Comparison of ENCODE assay signal across 1 cellular context in the genomic region with DNA sequence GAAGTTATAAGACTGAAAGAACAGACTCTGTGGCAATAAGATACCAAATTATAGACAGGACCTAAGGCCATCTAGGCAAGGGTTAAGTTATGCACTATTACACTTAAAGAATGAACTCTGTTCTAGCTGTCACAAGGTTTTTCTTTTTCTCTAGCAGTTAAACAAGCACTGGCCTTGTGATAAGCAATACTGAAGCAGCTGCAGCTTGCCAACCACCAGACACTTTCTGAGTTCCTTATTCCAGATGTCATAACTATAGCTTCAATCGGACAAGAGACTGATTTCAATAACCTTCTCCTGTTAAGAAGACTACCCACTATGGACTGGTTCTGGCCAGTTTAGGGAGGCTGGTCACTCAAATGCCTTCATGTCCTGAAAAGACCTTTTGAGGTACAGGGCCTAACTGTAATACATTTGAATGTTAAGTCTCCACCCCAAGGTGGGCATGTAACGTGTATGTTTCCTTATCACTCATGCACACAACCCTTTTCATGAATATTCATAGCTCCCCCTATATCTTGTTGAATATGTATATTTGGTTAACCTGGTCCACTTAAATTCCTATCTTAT.
TF ChIP-seq lines count a peak whose summit lies in the region.

No MANE protein-coding gene starts in this region.

TF ChIP-seq in GM23338, 12 proteins besides CTCF, POLR2A, EP300 and RAD21 (continued from another document):
- TF ChIP-seq, protein P1, sequence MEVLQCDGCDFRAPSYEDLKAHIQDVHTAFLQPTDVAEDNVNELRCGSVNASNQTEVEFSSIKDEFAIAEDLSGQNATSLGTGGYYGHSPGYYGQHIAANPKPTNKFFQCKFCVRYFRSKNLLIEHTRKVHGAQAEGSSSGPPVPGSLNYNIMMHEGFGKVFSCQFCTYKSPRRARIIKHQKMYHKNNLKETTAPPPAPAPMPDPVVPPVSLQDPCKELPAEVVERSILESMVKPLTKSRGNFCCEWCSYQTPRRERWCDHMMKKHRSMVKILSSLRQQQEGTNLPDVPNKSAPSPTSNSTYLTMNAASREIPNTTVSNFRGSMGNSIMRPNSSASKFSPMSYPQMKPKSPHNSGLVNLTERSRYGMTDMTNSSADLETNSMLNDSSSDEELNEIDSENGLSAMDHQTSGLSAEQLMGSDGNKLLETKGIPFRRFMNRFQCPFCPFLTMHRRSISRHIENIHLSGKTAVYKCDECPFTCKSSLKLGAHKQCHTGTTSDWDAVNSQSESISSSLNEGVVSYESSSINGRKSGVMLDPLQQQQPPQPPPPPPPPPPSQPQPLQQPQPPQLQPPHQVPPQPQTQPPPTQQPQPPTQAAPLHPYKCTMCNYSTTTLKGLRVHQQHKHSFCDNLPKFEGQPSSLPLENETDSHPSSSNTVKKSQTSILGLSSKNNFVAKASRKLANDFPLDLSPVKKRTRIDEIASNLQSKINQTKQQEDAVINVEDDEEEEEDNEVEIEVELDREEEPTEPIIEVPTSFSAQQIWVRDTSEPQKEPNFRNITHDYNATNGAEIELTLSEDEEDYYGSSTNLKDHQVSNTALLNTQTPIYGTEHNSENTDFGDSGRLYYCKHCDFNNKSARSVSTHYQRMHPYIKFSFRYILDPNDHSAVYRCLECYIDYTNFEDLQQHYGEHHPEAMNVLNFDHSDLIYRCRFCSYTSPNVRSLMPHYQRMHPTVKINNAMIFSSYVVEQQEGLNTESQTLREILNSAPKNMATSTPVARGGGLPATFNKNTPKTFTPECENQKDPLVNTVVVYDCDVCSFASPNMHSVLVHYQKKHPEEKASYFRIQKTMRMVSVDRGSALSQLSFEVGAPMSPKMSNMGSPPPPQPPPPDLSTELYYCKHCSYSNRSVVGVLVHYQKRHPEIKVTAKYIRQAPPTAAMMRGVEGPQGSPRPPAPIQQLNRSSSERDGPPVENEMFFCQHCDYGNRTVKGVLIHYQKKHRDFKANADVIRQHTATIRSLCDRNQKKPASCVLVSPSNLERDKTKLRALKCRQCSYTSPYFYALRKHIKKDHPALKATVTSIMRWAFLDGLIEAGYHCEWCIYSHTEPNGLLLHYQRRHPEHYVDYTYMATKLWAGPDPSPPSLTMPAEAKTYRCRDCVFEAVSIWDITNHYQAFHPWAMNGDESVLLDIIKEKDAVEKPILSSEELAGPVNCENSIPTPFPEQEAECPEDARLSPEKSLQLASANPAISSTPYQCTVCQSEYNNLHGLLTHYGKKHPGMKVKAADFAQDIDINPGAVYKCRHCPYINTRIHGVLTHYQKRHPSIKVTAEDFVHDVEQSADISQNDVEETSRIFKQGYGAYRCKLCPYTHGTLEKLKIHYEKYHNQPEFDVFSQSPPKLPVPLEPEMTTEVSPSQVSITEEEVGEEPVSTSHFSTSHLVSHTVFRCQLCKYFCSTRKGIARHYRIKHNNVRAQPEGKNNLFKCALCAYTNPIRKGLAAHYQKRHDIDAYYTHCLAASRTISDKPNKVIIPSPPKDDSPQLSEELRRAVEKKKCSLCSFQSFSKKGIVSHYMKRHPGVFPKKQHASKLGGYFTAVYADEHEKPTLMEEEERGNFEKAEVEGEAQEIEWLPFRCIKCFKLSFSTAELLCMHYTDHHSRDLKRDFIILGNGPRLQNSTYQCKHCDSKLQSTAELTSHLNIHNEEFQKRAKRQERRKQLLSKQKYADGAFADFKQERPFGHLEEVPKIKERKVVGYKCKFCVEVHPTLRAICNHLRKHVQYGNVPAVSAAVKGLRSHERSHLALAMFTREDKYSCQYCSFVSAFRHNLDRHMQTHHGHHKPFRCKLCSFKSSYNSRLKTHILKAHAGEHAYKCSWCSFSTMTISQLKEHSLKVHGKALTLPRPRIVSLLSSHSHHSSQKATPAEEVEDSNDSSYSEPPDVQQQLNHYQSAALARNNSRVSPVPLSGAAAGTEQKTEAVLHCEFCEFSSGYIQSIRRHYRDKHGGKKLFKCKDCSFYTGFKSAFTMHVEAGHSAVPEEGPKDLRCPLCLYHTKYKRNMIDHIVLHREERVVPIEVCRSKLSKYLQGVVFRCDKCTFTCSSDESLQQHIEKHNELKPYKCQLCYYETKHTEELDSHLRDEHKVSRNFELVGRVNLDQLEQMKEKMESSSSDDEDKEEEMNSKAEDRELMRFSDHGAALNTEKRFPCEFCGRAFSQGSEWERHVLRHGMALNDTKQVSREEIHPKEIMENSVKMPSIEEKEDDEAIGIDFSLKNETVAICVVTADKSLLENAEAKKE (CRISPR knock-in tag; IDR thresholded peaks at IDR 0.05) = no peak
- TF ChIP-seq ETS1 (IDR thresholded peaks at IDR 0.05) = no peak
- TF ChIP-seq JUNB (IDR thresholded peaks at IDR 0.05; ENCODE audit: unreplicated experiment) = no peak
- TF ChIP-seq EZH2 (IDR thresholded peaks at IDR 0.05; ENCODE audit: low read depth, unreplicated experiment) = no peak
- TF ChIP-seq ZNF114 (CRISPR knock-in tag; IDR thresholded peaks at IDR 0.05) = no peak
- no peak for TF ChIP-seq NANOG (IDR thresholded peaks at IDR 0.05; ENCODE audit: borderline replicate concordance)
- no peak for TF ChIP-seq POLR2AphosphoS5 (IDR thresholded peaks at IDR 0.05; ENCODE audit: low read depth)
